ENCODE assay signal across 21 cellular contexts in genomic region chr4:186680649-186681048, GRCh38. TPM values are rescaled to one million over a fixed set of nuclear protein-coding genes. Genes with fewer than 3 reads are reported as not detected.
"Had no signal": no experiment of that assay in that cellular context is flagged by ENCODE, and none has a peak within 500 bp of the region (broad histone marks: within the 10 kb centered on the region; RNA-seq: fewer than 3 reads in every experiment).

No MANE protein-coding gene starts in this region.

- H3K36me3 Mint-ChIP-seq: naive thymus-derived CD4-positive, alpha-beta T cell; stimulated activated naive B cell treated with anti-CD40 and anti-IgM and Interleukin-4, amounts not matched to agents 10 μg/mL and 1 μg/mL and 100 μg/mL, for 72 hours had no signal

- H3K9me3 ChIP-seq: body of pancreas, left lung, neutrophil, thoracic aorta had no signal

- H3K4me3 Mint-ChIP-seq: activated CD4-positive, alpha-beta T cell treated with anti-CD3 and anti-CD28 coated beads, Interleukin-2, amount 10 ng/mL, durations not matched to agents 24 days and 14 days; activated CD8-positive, alpha-beta T cell treated with anti-CD3 and anti-CD28 coated beads for 36 hours; activated naive CD4-positive, alpha-beta T cell treated with anti-CD3 and anti-CD28 coated beads for 36 hours; naive thymus-derived CD4-positive, alpha-beta T cell; stimulated activated naive B cell treated with anti-CD40 and anti-IgM and Interleukin-4, amounts not matched to agents 10 μg/mL and 1 μg/mL and 100 μg/mL, for 72 hours had no signal

- H3K4me3 ChIP-seq: body of pancreas, dorsolateral prefrontal cortex, left lung, thoracic aorta had no signal

- H3K9me3 Mint-ChIP-seq: activated CD4-positive, alpha-beta T cell treated with anti-CD3 and anti-CD28 coated beads, Interleukin-2, amount 10 ng/mL, durations not matched to agents 24 days and 14 days; activated CD8-positive, alpha-beta T cell treated with anti-CD3 and anti-CD28 coated beads for 36 hours; activated naive CD4-positive, alpha-beta T cell treated with anti-CD3 and anti-CD28 coated beads for 36 hours had no signal

- H3K27ac ChIP-seq: dorsolateral prefrontal cortex, foreskin keratinocyte, left lung, neutrophil, thoracic aorta had no signal

- H3K36me3 ChIP-seq: left lung, neutrophil, thoracic aorta had no signal

- H3K27ac Mint-ChIP-seq: activated CD4-positive, alpha-beta T cell treated with anti-CD3 and anti-CD28 coated beads, Interleukin-2, amount 10 ng/mL, durations not matched to agents 24 days and 14 days; activated CD8-positive, alpha-beta T cell treated with anti-CD3 and anti-CD28 coated beads for 36 hours; activated naive CD4-positive, alpha-beta T cell treated with anti-CD3 and anti-CD28 coated beads for 36 hours; activated T-helper 2 cell treated with anti-CD3 and anti-CD28 coated beads, Interferon-gamma antibody, Interleukin-2, Interleukin-4, amounts not matched to agents 10 μg/mL and 5 μg/mL and 100 μg/mL, durations not matched to agents 14 hours and 24 hours and 36 hours; naive thymus-derived CD4-positive, alpha-beta T cell; stimulated activated naive B cell treated with anti-CD40 and anti-IgM and Interleukin-4, amounts not matched to agents 10 μg/mL and 1 μg/mL and 100 μg/mL, for 72 hours had no signal

- DNase-seq: activated CD4-positive, alpha-beta T cell treated with anti-CD3 and anti-CD28 coated beads, Interleukin-2, amount 10 ng/mL, durations not matched to agents 24 days and 14 days; activated CD8-positive, alpha-beta T cell treated with anti-CD3 and anti-CD28 coated beads for 36 hours; activated naive CD4-positive, alpha-beta T cell treated with anti-CD3 and anti-CD28 coated beads for 36 hours; activated T-cell treated with anti-CD3 and anti-CD28 coated beads, Interleukin-2, amount 50 U/mL, for 1 hour; body of pancreas; caudate nucleus; dorsolateral prefrontal cortex; foreskin keratinocyte; glutamatergic neuron; hypothalamus; islet precursor cell; left lung; mammary epithelial cell; naive thymus-derived CD4-positive, alpha-beta T cell; stimulated activated naive B cell treated with anti-CD40 and anti-IgM and Interleukin-4, amounts not matched to agents 10 μg/mL and 1 μg/mL and 100 μg/mL, for 72 hours; T-helper 1 cell; T-helper 9 cell had no signal

- H3K27me3 ChIP-seq: body of pancreas, dorsolateral prefrontal cortex, foreskin keratinocyte, left lung, neutrophil had no signal

- ATAC-seq: activated CD8-positive, alpha-beta T cell treated with anti-CD3 and anti-CD28 coated beads for 36 hours; body of pancreas; foreskin keratinocyte; left lung; naive thymus-derived CD4-positive, alpha-beta T cell; stimulated activated naive B cell treated with anti-CD40 and anti-IgM and Interleukin-4, amounts not matched to agents 10 μg/mL and 1 μg/mL and 100 μg/mL, for 72 hours had no signal

- H3K4me1 Mint-ChIP-seq: activated CD4-positive, alpha-beta T cell treated with anti-CD3 and anti-CD28 coated beads, Interleukin-2, amount 10 ng/mL, durations not matched to agents 24 days and 14 days; naive thymus-derived CD4-positive, alpha-beta T cell; stimulated activated naive B cell treated with anti-CD40 and anti-IgM and Interleukin-4, amounts not matched to agents 10 μg/mL and 1 μg/mL and 100 μg/mL, for 72 hours had no signal

- H3K27me3 Mint-ChIP-seq: activated CD4-positive, alpha-beta T cell treated with anti-CD3 and anti-CD28 coated beads, Interleukin-2, amount 10 ng/mL, durations not matched to agents 24 days and 14 days; activated CD8-positive, alpha-beta T cell treated with anti-CD3 and anti-CD28 coated beads for 36 hours; stimulated activated naive B cell treated with anti-CD40 and anti-IgM and Interleukin-4, amounts not matched to agents 10 μg/mL and 1 μg/mL and 100 μg/mL, for 72 hours had no signal

- FAIRE-seq: colon had no signal

RNA-seq across cellular contexts. Expression of gene FAT1, which starts 43.0 kb away (rescaled TPM):
- total RNA-seq: activated CD8-positive, alpha-beta T cell treated with anti-CD3 and anti-CD28 coated beads for 36 hours had no signal
- polyA plus RNA-seq: naive thymus-derived CD4-positive, alpha-beta T cell had no signal
